Comparison of ENCODE assay signal across 8 cellular contexts in the genomic region with DNA sequence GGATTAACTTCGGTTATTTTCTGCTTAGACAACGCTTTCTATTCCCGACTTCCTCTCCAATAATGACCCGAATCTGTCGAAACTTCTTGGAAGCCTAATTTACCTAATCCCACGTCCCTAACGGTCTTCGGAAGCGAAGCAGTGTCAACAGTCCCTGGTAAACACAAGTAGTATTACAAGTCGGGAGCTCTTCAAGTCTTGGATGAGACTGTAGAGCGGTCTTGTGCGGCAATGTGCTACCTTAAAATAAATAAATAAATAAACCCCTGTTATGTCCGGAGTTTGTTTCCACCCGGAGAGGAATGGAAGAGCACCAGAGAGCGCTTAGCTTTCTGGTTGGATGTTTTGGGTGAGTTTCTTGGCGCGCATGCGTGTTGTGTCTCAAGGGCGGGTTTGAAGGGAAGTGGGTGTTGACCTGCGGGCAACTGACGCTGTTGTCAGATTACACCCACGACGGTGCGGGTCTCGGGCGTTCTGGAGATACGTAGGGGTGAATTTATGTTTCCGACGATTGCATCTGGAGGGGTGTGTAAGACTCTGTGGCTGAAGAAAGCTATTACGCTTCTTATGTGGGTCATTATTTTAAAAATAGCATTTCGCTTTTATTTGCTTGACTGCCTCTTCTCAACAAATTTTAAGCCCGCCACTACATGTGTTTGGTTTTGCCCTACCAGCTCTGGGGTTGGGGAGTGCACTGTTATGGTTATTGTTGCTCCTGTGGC. TPM values are rescaled to one million over a fixed set of nuclear protein-coding genes. Genes with fewer than 3 reads are reported as not detected.
A peak's percentile ranks its signal among the peaks of the same experiment; 100 is the strongest.
DNase-seq lines count a peak whose midpoint lies in the region; ATAC-seq and TF ChIP-seq lines count a peak whose summit lies in the region.

Gene KIAA0586, plus strand, starts transcription at position 431 of the 722 bp plus-strand sequence. CDS start 546 bp downstream, outside the sequence.
Gene TIMM9, minus strand, starts transcription at position 243 of the 722 bp plus-strand sequence. CDS start 15,586 bp downstream, outside the sequence.

- peak within 1 kb of the TSS; percentile 72 for H4K8ac ChIP-seq in trophoblast cell (ENCODE audit: low read depth, low read length)

- no peak within 1 kb of the TSS for H2BK120ac ChIP-seq in trophoblast cell (ENCODE audit: insufficient read depth, low read length, poor library complexity)

- intact Hi-C loops in cardiac septum (cut with DNase I) = loop anchor here (2.0 kb wide), 1 partner anchor 129 kb away; the partner anchor contains the start of gene ARID4A
- intact Hi-C loops in transverse colon (cut with DNase I; ENCODE audit: low total_unique reads) = no loop called here

- H3K9ac ChIP-seq in adipocyte (ENCODE audit: low read length) (peak within 1 kb of the TSS; percentile 99), trophoblast cell (ENCODE audit: low read length) (peak within 1 kb of the TSS; percentile 94)

- TF ChIP-seq CTCF in GM12875 (IDR thresholded peaks at IDR 0.05; ENCODE audit: borderline replicate concordance, insufficient read depth, low read depth, low read length) (no peak), transverse colon (IDR thresholded peaks at IDR 0.05) (no peak)

- peak; percentile 93 for ATAC-seq in HG02798 (IDR thresholded peaks at IDR 0.05; ENCODE audit: poor library complexity, unreplicated experiment)

- H3K4me1 ChIP-seq in adipocyte (ENCODE audit: control insufficient read depth, insufficient read depth, low read length) (peaks cover 21% of the 10 kb centered on the region), trophoblast cell (ENCODE audit: control insufficient read depth in 1 of 2, insufficient read depth in 2 of 2, low read length in 2 of 2) (no peaks in the 10 kb centered on the region), transverse colon (peaks cover 11 to 23% (median 14%) of the 10 kb centered on the region in 4 donors)

- H3K14ac ChIP-seq in trophoblast cell (ENCODE audit: low read length) = peak within 1 kb of the TSS; percentile 77

- H2AFZ ChIP-seq in trophoblast cell (ENCODE audit: insufficient read depth, low read length, poor library complexity) = peak within 1 kb of the TSS; percentile 71

- H3K36me3 ChIP-seq in adipocyte (ENCODE audit: control insufficient read depth, insufficient read depth, low read length, severe bottlenecking) (peaks cover 20% of the 10 kb centered on the region), trophoblast cell (ENCODE audit: control insufficient read depth in 1 of 2, insufficient read depth in 2 of 2, low read length in 2 of 2) (no peaks in the 10 kb centered on the region), transverse colon (peaks cover 0 to 2% (median under 1%) of the 10 kb centered on the region in 4 donors)

- peak within 1 kb of the TSS; percentile 69 for H4K91ac ChIP-seq in trophoblast cell (ENCODE audit: low read depth, low read length)

- H3K4me2 ChIP-seq in trophoblast cell (ENCODE audit: low read length) = peak within 1 kb of the TSS; percentile 88

- H2BK12ac ChIP-seq in trophoblast cell (ENCODE audit: low read length) = peak within 1 kb of the TSS; percentile 27

- H3K9me3 ChIP-seq in adipocyte (ENCODE audit: control insufficient read depth, low read length) = no peaks in the 10 kb centered on the region
- H3K9me3 ChIP-seq in trophoblast cell (ENCODE audit: insufficient read depth, low read depth, low read length) = no peaks in the 10 kb centered on the region
- H3K9me3 ChIP-seq in transverse colon = no peaks in the 10 kb centered on the region

- peak within 1 kb of the TSS; percentile 54 for H3K27ac ChIP-seq in trophoblast cell (ENCODE audit: low read depth, low read length)
- H3K27ac ChIP-seq in transverse colon = peak within 1 kb of the TSS; percentile 88 to 96 (median 94)

- no CpG with 5 or more reads among the region's 32 CpGs for WGBS in trophoblast cell (ENCODE audit: extremely low coverage, insufficient coverage, insufficient read length)
- WGBS in transverse colon (ENCODE audit: low coverage in 1 of 2), 2 donors = 0 to 1% methylated on average over 15 to 32 of the region's 32 CpGs

- peaks cover 7% of the 10 kb centered on the region for H3K79me2 ChIP-seq in trophoblast cell (ENCODE audit: control insufficient read depth, insufficient read depth, low read length, poor library complexity)

- H3K23ac ChIP-seq in trophoblast cell (ENCODE audit: low read length) = no peak within 1 kb of the TSS

- peak; percentile 85 for TF ChIP-seq POLR2A in transverse colon (IDR thresholded peaks at IDR 0.05)

- H3K27me3 ChIP-seq in adipocyte (replicated peaks; ENCODE audit: control insufficient read depth, insufficient read depth, low read length) = no peaks in the 10 kb centered on the region
- no peaks in the 10 kb centered on the region for H3K27me3 ChIP-seq in trophoblast cell (ENCODE audit: insufficient read depth, low read length)
- no peaks in the 10 kb centered on the region for H3K27me3 ChIP-seq in transverse colon

- H3K18ac ChIP-seq in trophoblast cell (ENCODE audit: low read length) = peak within 1 kb of the TSS; percentile 43

- H2AK5ac ChIP-seq in trophoblast cell (ENCODE audit: low read length) = peak within 1 kb of the TSS; percentile 70

- no peak for TF ChIP-seq EP300 in transverse colon (IDR thresholded peaks at IDR 0.05; ENCODE audit: low read depth)

- H3K4ac ChIP-seq in trophoblast cell (ENCODE audit: low read depth, low read length) = peak within 1 kb of the TSS; percentile 62

- H2BK5ac ChIP-seq in trophoblast cell (ENCODE audit: low read depth, low read length, poor library complexity) = peak within 1 kb of the TSS; percentile 34

- DNase-seq in NCI-H1436 (lab: John Stamatoyannopoulos, UW) (peak; percentile 95), T follicular helper cell (ENCODE audit: low read depth) (peak; percentile 94), adipocyte (ENCODE audit: low read depth) (peak; percentile 99), cardiac septum (ENCODE audit: low spot score) (peak; percentile 97), trophoblast cell (peak; percentile 99 to 100), transverse colon (peak; percentile 97)

- in situ Hi-C loops in transverse colon (cut with MboI; ENCODE audit: low pct_ligation_motif_present in 1 of 4, low pct_unique_long_range_greater_than_20kb in 1 of 4, low sequenced_read_pairs in 3 of 4) = no loop called here

- H3K4me3 ChIP-seq in GM12875 (ENCODE audit: low read depth, low read length) = peak within 1 kb of the TSS; percentile 65
- peak within 1 kb of the TSS; percentile 94 for H3K4me3 ChIP-seq in adipocyte (ENCODE audit: low read length)
- H3K4me3 ChIP-seq in trophoblast cell (ENCODE audit: low read depth, low read length) = peak within 1 kb of the TSS; percentile 91
- H3K4me3 ChIP-seq in transverse colon = peak within 1 kb of the TSS; percentile 54 to 94 (median 86)

- H4K12ac ChIP-seq in trophoblast cell (ENCODE audit: low read depth, low read length) = peak within 1 kb of the TSS; percentile 46

- peaks cover 6% of the 10 kb centered on the region for H3K79me1 ChIP-seq in trophoblast cell (ENCODE audit: low read length)

RNA-seq across cellular contexts. Expression of gene KIAA0586, which starts in this region (rescaled TPM):
- total RNA-seq in cardiac septum (17.0 TPM), transverse colon (10 to 100 TPM in 3 of 4 donors, 1 to 10 TPM in 1; 9.4 to 17.8 (median 12.5) TPM)
- polyA plus RNA-seq in trophoblast cell (2013) = 10.7 and 11.0 TPM in 2 replicates

RNA-seq across cellular contexts. Expression of gene TIMM9, which starts in this region (rescaled TPM):
- total RNA-seq in cardiac septum = 26.6 TPM
- 43.1 and 43.4 TPM in 2 replicates for polyA plus RNA-seq in trophoblast cell (2013)
- 100 to 1,000 TPM in 1 of 4 donors, 10 to 100 TPM in 2, 1 to 10 TPM in 1; 9.7 to 158 (median 31.6) TPM for total RNA-seq in transverse colon

Comparison
In these comparisons a context has a peak if more than half of its experiments do, and no peak if none do; other contexts are left out.
1. Peak in every context shown above with its lines: DNase-seq, ATAC-seq, H3K4me3 ChIP-seq and H3K27ac ChIP-seq.